In genomic region chr15:51936119-51936478, GRCh38 we compare ENCODE assay signal across 10 cellular contexts. TPM values are rescaled to one million over a fixed set of nuclear protein-coding genes. Genes with fewer than 3 reads are reported as not detected.
DNase-seq lines count a peak whose midpoint lies in the region; ATAC-seq and TF ChIP-seq lines count a peak whose summit lies in the region.
"Had no signal": no experiment of that assay in that cellular context is flagged by ENCODE, and none has a peak within 500 bp of the region (broad histone marks: within the 10 kb centered on the region; RNA-seq: fewer than 3 reads in every experiment).

No MANE protein-coding gene starts in this region.

- H3K36me3 Mint-ChIP-seq in natural killer cell, result peaks cover 7% of the 10 kb centered on the region

- peak; percentile 35 for DNase-seq in activated CD8-positive, alpha-beta memory T cell treated with anti-CD3 and anti-CD28 coated beads for 24 hours
- DNase-seq in activated CD8-positive, alpha-beta memory T cell treated with anti-CD3 and anti-CD28 coated beads, Interleukin-2, amount 50 U/mL, for 4 hours, result no peak
- peak; percentile 44 for DNase-seq in activated CD8-positive, alpha-beta memory T cell treated with anti-CD3 and anti-CD28 coated beads, Interleukin-2, amount 50 U/mL, for 48 hours
- DNase-seq in natural killer cell (no peak), suprapubic skin (ENCODE audit: low spot score in 2 of 2) (no peak)
- DNase-seq: islet precursor cell, upper lobe of right lung had no signal

- ATAC-seq in HG03135 (IDR thresholded peaks at IDR 0.05; ENCODE audit: unreplicated experiment) (peak; percentile 20), natural killer cell (no peak), GM21515 (IDR thresholded peaks at IDR 0.05; ENCODE audit: unreplicated experiment) (no peak), HG02973 (IDR thresholded peaks at IDR 0.05; ENCODE audit: unreplicated experiment) (no peak)
- ATAC-seq: upper lobe of right lung had no signal

- H3K4me3 ChIP-seq in suprapubic skin, result no peak overlapping the region
- H3K4me3 ChIP-seq: upper lobe of right lung had no signal

- H3K27ac Mint-ChIP-seq in natural killer cell, result peak overlapping the region; percentile 63 to 67

- H3K9me3 Mint-ChIP-seq in natural killer cell, result no peaks in the 10 kb centered on the region

- no peak overlapping the region for H3K27ac ChIP-seq in suprapubic skin
- H3K27ac ChIP-seq: upper lobe of right lung had no signal

- TF ChIP-seq CTCF in natural killer cell (IDR thresholded peaks at IDR 0.05) (no peak), suprapubic skin (IDR thresholded peaks at IDR 0.05) (no peak)

- no peaks in the 10 kb centered on the region for H3K27me3 Mint-ChIP-seq in natural killer cell (ENCODE audit: low read depth in 2 of 2)

- TF ChIP-seq EP300 in suprapubic skin (IDR thresholded peaks at IDR 0.05), result no peak

- peaks cover 37% of the 10 kb centered on the region for H3K36me3 ChIP-seq in suprapubic skin

- WGBS in suprapubic skin, result 76% methylated on average over 2 of the region's 2 CpGs

- no peaks in the 10 kb centered on the region for H3K27me3 ChIP-seq in suprapubic skin
- H3K27me3 ChIP-seq: upper lobe of right lung had no signal

- H3K4me1 Mint-ChIP-seq in natural killer cell, result no peaks in the 10 kb centered on the region

- no peak for TF ChIP-seq POLR2A in suprapubic skin (IDR thresholded peaks at IDR 0.05)

- H3K4me3 Mint-ChIP-seq in natural killer cell, result no peak overlapping the region

- intact Hi-C loops in natural killer cell (cut with micrococcal nuclease), result no loop called here

- no peaks in the 10 kb centered on the region for H3K4me1 ChIP-seq in suprapubic skin
- H3K4me1 ChIP-seq: upper lobe of right lung had no signal

- H3K9me3 ChIP-seq in suprapubic skin, result no peaks in the 10 kb centered on the region
- H3K9me3 ChIP-seq: upper lobe of right lung had no signal

RNA-seq across cellular contexts. Expression of gene LEO1, which starts 35.5 kb away (rescaled TPM):
- total RNA-seq in natural killer cell (10 to 100 TPM; 13.2 to 19.5 (median 16.0) TPM), suprapubic skin (10 to 100 TPM; 26.2 to 30.2 (median 28.4) TPM)

Comparison
In these comparisons a context has a peak if more than half of its experiments do, and no peak if none do; other contexts are left out.
1. DNase-seq: peak in activated CD8-positive, alpha-beta memory T cell treated with anti-CD3 and anti-CD28 coated beads for 24 hours (single experiment) and activated CD8-positive, alpha-beta memory T cell treated with anti-CD3 and anti-CD28 coated beads, Interleukin-2, amount 50 U/mL, for 48 hours (single experiment); none in activated CD8-positive, alpha-beta memory T cell treated with anti-CD3 and anti-CD28 coated beads, Interleukin-2, amount 50 U/mL, for 4 hours (single experiment), natural killer cell (single experiment) and suprapubic skin (0 of 2).